Comparison of ENCODE assay signal across 8 cellular contexts in genomic region chr17:48612854-48613691, GRCh38. TPM values are rescaled to one million over a fixed set of nuclear protein-coding genes. Genes with fewer than 3 reads are reported as not detected.
DNase-seq lines count a peak whose midpoint lies in the region; ATAC-seq lines count a peak whose summit lies in the region.

No MANE protein-coding gene starts in this region.

- no peaks in the 10 kb centered on the region for H3K36me3 Mint-ChIP-seq in activated naive CD4-positive, alpha-beta T cell treated with anti-CD3 and anti-CD28 coated beads, Interleukin-2, amount 50 U/mL, for 24 hours
- no peaks in the 10 kb centered on the region for H3K36me3 Mint-ChIP-seq in immature natural killer cell
- peaks cover 18% of the 10 kb centered on the region for H3K36me3 Mint-ChIP-seq in stimulated activated effector memory CD8-positive, alpha-beta T cell treated with anti-CD3 and anti-CD28 coated beads, Interleukin-12 subunit alpha, Interleukin-12 subunit beta, amount 100 ng/mL, for 72 hours

- peak; percentile 76 for ATAC-seq in stimulated activated effector memory CD8-positive, alpha-beta T cell treated with anti-CD3 and anti-CD28 coated beads, Interleukin-12 subunit alpha, Interleukin-12 subunit beta, amount 100 ng/mL, for 72 hours
- no peak for ATAC-seq in GM21825 (IDR thresholded peaks at IDR 0.05; ENCODE audit: unreplicated experiment)
- ATAC-seq in HG03095 (IDR thresholded peaks at IDR 0.05; ENCODE audit: unreplicated experiment): no peak

- no peak overlapping the region for H3K27ac Mint-ChIP-seq in activated naive CD4-positive, alpha-beta T cell treated with anti-CD3 and anti-CD28 coated beads, Interleukin-2, amount 50 U/mL, for 24 hours
- peak overlapping the region in 4 of 6 donors; percentile 0 to 73 (median 40) for H3K27ac Mint-ChIP-seq in immature natural killer cell
- H3K27ac Mint-ChIP-seq in stimulated activated effector memory CD8-positive, alpha-beta T cell treated with anti-CD3 and anti-CD28 coated beads, Interleukin-12 subunit alpha, Interleukin-12 subunit beta, amount 100 ng/mL, for 72 hours: no peak overlapping the region

- peak overlapping the region; percentile 92 for H3K4me3 Mint-ChIP-seq in activated naive CD4-positive, alpha-beta T cell treated with anti-CD3 and anti-CD28 coated beads, Interleukin-2, amount 50 U/mL, for 24 hours
- H3K4me3 Mint-ChIP-seq in immature natural killer cell: peak overlapping the region; percentile 81 to 94 (median 91)
- peak overlapping the region; percentile 94 for H3K4me3 Mint-ChIP-seq in stimulated activated effector memory CD8-positive, alpha-beta T cell treated with anti-CD3 and anti-CD28 coated beads, Interleukin-12 subunit alpha, Interleukin-12 subunit beta, amount 100 ng/mL, for 72 hours

- peaks cover 52% of the 10 kb centered on the region for H3K27me3 Mint-ChIP-seq in activated naive CD4-positive, alpha-beta T cell treated with anti-CD3 and anti-CD28 coated beads, Interleukin-2, amount 50 U/mL, for 24 hours
- peaks cover 48 to 62% (median 55%) of the 10 kb centered on the region in 3 donors for H3K27me3 Mint-ChIP-seq in immature natural killer cell (ENCODE audit: low read depth in 3 of 3)

- peaks cover 55% of the 10 kb centered on the region for H3K4me1 Mint-ChIP-seq in activated naive CD4-positive, alpha-beta T cell treated with anti-CD3 and anti-CD28 coated beads, Interleukin-2, amount 50 U/mL, for 24 hours
- H3K4me1 Mint-ChIP-seq in immature natural killer cell: peaks cover 38 to 58% of the 10 kb centered on the region in 2 donors
- peaks cover 59% of the 10 kb centered on the region for H3K4me1 Mint-ChIP-seq in stimulated activated effector memory CD8-positive, alpha-beta T cell treated with anti-CD3 and anti-CD28 coated beads, Interleukin-12 subunit alpha, Interleukin-12 subunit beta, amount 100 ng/mL, for 72 hours

- DNase-seq in activated CD8-positive, alpha-beta memory T cell treated with anti-CD3 and anti-CD28 coated beads for 24 hours: peak; percentile 77
- no peak for DNase-seq in activated CD8-positive, alpha-beta memory T cell treated with anti-CD3 and anti-CD28 coated beads, Interleukin-2, amount 50 U/mL, for 48 hours
- DNase-seq in NCI-H345 (lab: John Stamatoyannopoulos, UW) (peak; percentile 65), immature natural killer cell (peak in 2 of 3 donors; percentile 56 to 58)
- DNase-seq in stimulated activated effector memory CD8-positive, alpha-beta T cell treated with anti-CD3 and anti-CD28 coated beads, Interleukin-12 subunit alpha, Interleukin-12 subunit beta, amount 100 ng/mL, for 72 hours (ENCODE audit: low spot score in 2 of 2): no peak

- no peaks in the 10 kb centered on the region for H3K9me3 Mint-ChIP-seq in activated naive CD4-positive, alpha-beta T cell treated with anti-CD3 and anti-CD28 coated beads, Interleukin-2, amount 50 U/mL, for 24 hours
- H3K9me3 Mint-ChIP-seq in immature natural killer cell: no peaks in the 10 kb centered on the region
- no peaks in the 10 kb centered on the region for H3K9me3 Mint-ChIP-seq in stimulated activated effector memory CD8-positive, alpha-beta T cell treated with anti-CD3 and anti-CD28 coated beads, Interleukin-12 subunit alpha, Interleukin-12 subunit beta, amount 100 ng/mL, for 72 hours

RNA-seq across cellular contexts. Expression of gene HOXB8, which starts 2.0 kb away (rescaled TPM):
- not detected for polyA plus RNA-seq in immature natural killer cell

RNA-seq across cellular contexts. Expression of gene HOXB7, which starts 2.3 kb away (rescaled TPM):
- polyA plus RNA-seq in immature natural killer cell: 1 to 10 TPM in 2 of 3 donors, under 1 TPM in 1; 0.39 to 1.8 (median 1.5) TPM

RNA-seq across cellular contexts. Expression of gene HOXB6, which starts 8.3 kb away (rescaled TPM):
- polyA plus RNA-seq in immature natural killer cell: not detected

RNA-seq across cellular contexts. Expression of gene HOXB9, which starts 13.1 kb away (rescaled TPM):
- polyA plus RNA-seq in immature natural killer cell: not detected

RNA-seq across cellular contexts. Expression of gene HOXB5, which starts 19.5 kb away (rescaled TPM):
- not detected for polyA plus RNA-seq in immature natural killer cell

Comparison
In these comparisons a context has a peak if more than half of its experiments do, and no peak if none do; other contexts are left out.
1. DNase-seq: peak in activated CD8-positive, alpha-beta memory T cell treated with anti-CD3 and anti-CD28 coated beads for 24 hours (single experiment), NCI-H345 (single experiment) and immature natural killer cell (2 of 3); none in activated CD8-positive, alpha-beta memory T cell treated with anti-CD3 and anti-CD28 coated beads, Interleukin-2, amount 50 U/mL, for 48 hours (single experiment) and stimulated activated effector memory CD8-positive, alpha-beta T cell treated with anti-CD3 and anti-CD28 coated beads, Interleukin-12 subunit alpha, Interleukin-12 subunit beta, amount 100 ng/mL, for 72 hours (0 of 2).
2. H3K27ac Mint-ChIP-seq: peak in immature natural killer cell (4 of 6); none in activated naive CD4-positive, alpha-beta T cell treated with anti-CD3 and anti-CD28 coated beads, Interleukin-2, amount 50 U/mL, for 24 hours (single experiment) and stimulated activated effector memory CD8-positive, alpha-beta T cell treated with anti-CD3 and anti-CD28 coated beads, Interleukin-12 subunit alpha, Interleukin-12 subunit beta, amount 100 ng/mL, for 72 hours (single experiment).
3. Peak in every context shown above with its lines, with median percentiles within 50 percentile points of each other: H3K4me3 Mint-ChIP-seq.